8 cellular contexts compared by ENCODE assay signal in genomic region chr18:69400253-69400975, GRCh38. TPM values are rescaled to one million over a fixed set of nuclear protein-coding genes. Genes with fewer than 3 reads are reported as not detected.
DNase-seq lines count a peak whose midpoint lies in the region; ATAC-seq and TF ChIP-seq lines count a peak whose summit lies in the region.

TSS of gene DOK6 (plus strand) at chr18:69400888.

- H3K27ac ChIP-seq in lower lobe of right lung (peak within 1 kb of the TSS; percentile 56), testis (peak within 1 kb of the TSS; percentile 63 to 83)

- ATAC-seq in lower lobe of right lung (peak; percentile 56 to 60), GM18868 (IDR thresholded peaks at IDR 0.05; ENCODE audit: unreplicated experiment) (no peak), GM21717 (IDR thresholded peaks at IDR 0.05; ENCODE audit: unreplicated experiment) (no peak)

- H3K4me1 ChIP-seq in endocrine pancreas (ENCODE audit: control insufficient read depth, insufficient read depth, low read length) (no peaks in the 10 kb centered on the region), lower lobe of right lung (peaks cover 15% of the 10 kb centered on the region), testis (no peaks in the 10 kb centered on the region)

- WGBS in testis, 2 donors, result 0% methylated on average over 26 to 46 of the region's 79 CpGs

- TF ChIP-seq CTCF in lower lobe of right lung (IDR thresholded peaks at IDR 0.05), result no peak
- no peak for TF ChIP-seq CTCF in testis (IDR thresholded peaks at IDR 0.05)

- intact Hi-C loops in lower lobe of right lung (cut with DNase I), result no loop called here
- intact Hi-C loops in testis (cut with DNase I; ENCODE audit: low total_unique reads), result no loop called here

- H3K36me3 ChIP-seq in endocrine pancreas (ENCODE audit: control insufficient read depth, insufficient read depth, low read length) (no peaks in the 10 kb centered on the region), lower lobe of right lung (no peaks in the 10 kb centered on the region), testis (ENCODE audit: low read depth, missing control alignments) (no peaks in the 10 kb centered on the region)

- H3K4me3 ChIP-seq in endocrine pancreas (ENCODE audit: control insufficient read depth, insufficient read depth, low read length) (peak within 1 kb of the TSS; percentile 34), lower lobe of right lung (peak within 1 kb of the TSS; percentile 58), testis (peak within 1 kb of the TSS; percentile 53 to 67)

- no peaks in the 10 kb centered on the region for H3K9me3 ChIP-seq in endocrine pancreas (ENCODE audit: control insufficient read depth, low read length)
- H3K9me3 ChIP-seq in lower lobe of right lung, result no peaks in the 10 kb centered on the region
- no peaks in the 10 kb centered on the region for H3K9me3 ChIP-seq in testis

- H3K9ac ChIP-seq in endocrine pancreas (ENCODE audit: control insufficient read depth, insufficient read depth, low read length), result peak within 1 kb of the TSS; percentile 26

- DNase-seq in Ammon's horn (ENCODE audit: low spot score) (peak; percentile 72), HuH-7.5 (ENCODE audit: low spot score) (peak; percentile 48), SK-N-DZ (ENCODE audit: low spot score) (peak; percentile 92), lower lobe of right lung (peak; percentile 50), testis (peak; percentile 81)

- TF ChIP-seq POLR2A in testis (IDR thresholded peaks at IDR 0.05), result no peak

- H3K27me3 ChIP-seq in endocrine pancreas (ENCODE audit: control insufficient read depth, insufficient read depth, low read length), result peaks cover 7% of the 10 kb centered on the region
- peaks cover 32% of the 10 kb centered on the region for H3K27me3 ChIP-seq in lower lobe of right lung (ENCODE audit: low read depth)
- no peaks in the 10 kb centered on the region for H3K27me3 ChIP-seq in testis

RNA-seq across cellular contexts. Expression of gene DOK6, which starts in this region (rescaled TPM):
- 2.6 and 3.1 TPM in 2 replicates for polyA plus RNA-seq in SK-N-DZ (2014; cell fraction: cytosol; rRNA removed)
- 5.3 and 12.2 TPM in 2 replicates for polyA plus RNA-seq in SK-N-DZ (2014; cell fraction: nucleus; rRNA removed)
- 3.2 TPM for total RNA-seq in lower lobe of right lung
- total RNA-seq in testis, result 1 to 10 TPM in 1 of 2 donors, under 1 TPM in 1; 0.71 to 8.5 TPM
- 11.1 TPM for polyA plus RNA-seq in testis (ENCODE audit: insufficient read depth, low read depth, low replicate concordance)

Comparison
In these comparisons a context has a peak if more than half of its experiments do, and no peak if none do; other contexts are left out.
1. ATAC-seq: peak in lower lobe of right lung (2 of 2); none in GM18868 (single experiment) and GM21717 (single experiment).
2. Peak in every context shown above with its lines, with median percentiles within 50 percentile points of each other: DNase-seq and H3K4me3 ChIP-seq.